In the genomic region with DNA sequence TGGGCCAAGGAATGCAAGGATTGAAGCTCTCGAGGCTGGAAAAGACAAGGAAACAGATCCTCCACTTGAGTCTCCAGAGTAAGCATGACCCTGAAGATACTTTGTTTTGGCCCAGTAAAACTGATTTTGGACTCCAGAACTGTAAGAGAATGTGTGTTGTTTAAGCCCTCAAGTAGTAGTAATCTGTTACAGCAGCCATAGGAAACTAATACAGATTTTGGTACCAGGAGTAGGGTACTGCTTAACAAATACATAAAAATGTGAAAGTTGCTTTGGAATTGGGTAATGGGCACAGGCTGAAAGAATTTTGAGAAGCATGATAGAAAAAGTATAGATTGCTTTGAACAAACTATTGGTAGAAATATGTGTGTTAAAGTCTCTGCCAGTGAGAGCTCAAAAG, we compare ENCODE assay signal across 36 cellular contexts. TPM values are rescaled to one million over a fixed set of nuclear protein-coding genes. Genes with fewer than 3 reads are reported as not detected.
DNase-seq lines count a peak whose midpoint lies in the region; ATAC-seq, FAIRE-seq and TF ChIP-seq lines count a peak whose summit lies in the region.
"Had no signal": no experiment of that assay in that cellular context is flagged by ENCODE, and none has a peak within 500 bp of the region (broad histone marks: within the 10 kb centered on the region; RNA-seq: fewer than 3 reads in every experiment).

No MANE protein-coding gene starts in this region.

- no peak overlapping the region for H3K4me3 Mint-ChIP-seq in endodermal cell
- H3K4me3 Mint-ChIP-seq: B cell; CD14-positive monocyte; CD4-positive, alpha-beta memory T cell; CD4-positive, alpha-beta T cell; CD4-positive, CD25-positive, alpha-beta regulatory T cell; CD8-positive, alpha-beta memory T cell; CD8-positive, alpha-beta T cell had no signal

- TF ChIP-seq CTCF in HepG2 (CRISPR knock-in tag; IDR thresholded peaks at IDR 0.05) (no peak), right lobe of liver (IDR thresholded peaks at IDR 0.05) (no peak), HEK293 (tag by site-specific recombination; IDR thresholded peaks at IDR 0.05) (no peak), endodermal cell (conservative IDR thresholded peaks at IDR 0.05) (no peak), smooth muscle cell (IDR thresholded peaks at IDR 0.05; ENCODE audit: borderline replicate concordance, insufficient read depth, poor library complexity, severe bottlenecking) (no peak)

- H3K27me3 Mint-ChIP-seq in endodermal cell (ENCODE audit: insufficient read depth): peaks cover 31% of the 10 kb centered on the region
- H3K27me3 Mint-ChIP-seq: CD4-positive, alpha-beta T cell had no signal

- H3K79me2 ChIP-seq in HepG2 (ENCODE audit: insufficient read depth, low read length) (no peaks in the 10 kb centered on the region), smooth muscle cell (ENCODE audit: low read depth) (no peaks in the 10 kb centered on the region)

- no TSS peak for BruUV-seq in HepG2 (replicated peaks; lab: Mats Ljungman, UMichigan)

- no peaks in the 10 kb centered on the region for H3K36me3 Mint-ChIP-seq in endodermal cell (ENCODE audit: low read depth)
- H3K36me3 Mint-ChIP-seq: CD14-positive monocyte; CD4-positive, alpha-beta memory T cell; CD4-positive, CD25-positive, alpha-beta regulatory T cell; CD8-positive, alpha-beta memory T cell; CD8-positive, alpha-beta T cell had no signal

- no peak for TF ChIP-seq RAD21 in HepG2 (CRISPR knock-in tag; IDR thresholded peaks at IDR 0.05)

- H3K4me3 ChIP-seq in HepG2 (replicated peaks in 1 of 3; ENCODE audit: insufficient read depth in 1 of 3, low read depth in 2 of 3, low read length in 3 of 3) (no peak overlapping the region), right lobe of liver (no peak overlapping the region), HEK293 (ENCODE audit: low read depth, low read length) (no peak overlapping the region), endodermal cell (ENCODE audit: low read length) (peak overlapping the region; percentile 12), smooth muscle cell (no peak overlapping the region)
- H3K4me3 ChIP-seq: A549; BLaER1; BLaER1 treated with 17β-estradiol and CSF1 and Interleukin-3, amounts not matched to agents 10 nM and 100 nM had no signal

- H2AFZ ChIP-seq in HepG2 (ENCODE audit: low read length): no peak overlapping the region
- H2AFZ ChIP-seq in smooth muscle cell (ENCODE audit: low read depth): no peak overlapping the region

- H3K9me3 Mint-ChIP-seq in endodermal cell: peaks cover 23% of the 10 kb centered on the region
- H3K9me3 Mint-ChIP-seq: CD4-positive, alpha-beta T cell had no signal

- no peak overlapping the region for H3K9ac ChIP-seq in HepG2 (ENCODE audit: insufficient read depth, low read depth, low read length)
- H3K9ac ChIP-seq in endodermal cell (ENCODE audit: extremely low read depth, low read length, poor library complexity, severe bottlenecking): no peak overlapping the region
- no peak overlapping the region for H3K9ac ChIP-seq in smooth muscle cell (ENCODE audit: low read depth)
- H3K9ac ChIP-seq: BLaER1; BLaER1 treated with 17β-estradiol and CSF1 and Interleukin-3, amounts not matched to agents 10 nM and 100 nM had no signal

- intact Hi-C loops in HepG2 (cut with micrococcal nuclease; ENCODE audit: unreplicated experiment) (no loop called here), right lobe of liver (cut with DNase I) (no loop called here)

- H3K27ac ChIP-seq in HepG2 (ENCODE audit: extremely low read length, insufficient read depth, low read length) (no peak overlapping the region), right lobe of liver (no peak overlapping the region), HEK293 (ENCODE audit: extremely low read depth, low read depth, low read length) (no peak overlapping the region), endodermal cell (ENCODE audit: low read depth, low read length) (no peak overlapping the region), smooth muscle cell (ENCODE audit: low read depth) (peak overlapping the region; percentile 2)
- H3K27ac ChIP-seq: 22Rv1; A549; BLaER1; BLaER1 treated with 17β-estradiol and CSF1 and Interleukin-3, amounts not matched to agents 10 nM and 100 nM; C4-2B had no signal

- FAIRE-seq in HepG2 (lab: Jason Lieb, UNC): no peak
- FAIRE-seq: A204.1, A549 had no signal

- H3K36me3 ChIP-seq in HepG2 (replicated peaks in 1 of 2; ENCODE audit: control insufficient read depth in 1 of 2, insufficient read depth in 2 of 2, low read length in 2 of 2) (no peaks in the 10 kb centered on the region), right lobe of liver (no peaks in the 10 kb centered on the region), HEK293 (ENCODE audit: control insufficient read depth in 2 of 2, insufficient read depth in 1 of 2, low read length in 2 of 2) (no peaks in the 10 kb centered on the region), endodermal cell (ENCODE audit: control insufficient read depth, insufficient read depth, low read length) (no peaks in the 10 kb centered on the region), smooth muscle cell (ENCODE audit: low read depth) (no peaks in the 10 kb centered on the region)
- H3K36me3 ChIP-seq: BE2C; BLaER1; BLaER1 treated with 17β-estradiol and CSF1 and Interleukin-3, amounts not matched to agents 10 nM and 100 nM had no signal

- CTCF ChIA-PET in HepG2 (lab: Yijun Ruan, JAX; ENCODE audit: low intra/inter-chr PET ratio, low total read pairs): no interaction called here
- CTCF ChIA-PET in HEK293 (lab: Yijun Ruan, JAX): no interaction called here

- H4K20me1 ChIP-seq in HepG2 (ENCODE audit: insufficient read depth, low read length) (no peaks in the 10 kb centered on the region), smooth muscle cell (ENCODE audit: low read depth) (no peaks in the 10 kb centered on the region)
- H4K20me1 ChIP-seq: BLaER1; BLaER1 treated with 17β-estradiol and CSF1 and Interleukin-3, amounts not matched to agents 10 nM and 100 nM had no signal

- in situ Hi-C loops in HepG2 (cut with HindIII; ENCODE audit: extremely low pct_ligation_motif_present, low pct_unique_long_range_greater_than_20kb): no loop called here

- TF ChIP-seq POLR2A in HepG2 (IDR thresholded peaks at IDR 0.05; ENCODE audit: insufficient read depth in 1 of 2, low read depth in 2 of 2, low read length in 2 of 2) (no peak), right lobe of liver (IDR thresholded peaks at IDR 0.05) (no peak)

- no peak for ATAC-seq in HepG2
- no peak for ATAC-seq in right lobe of liver
- ATAC-seq in HG03159 (IDR thresholded peaks at IDR 0.05; ENCODE audit: unreplicated experiment): no peak
- no peak for ATAC-seq in GM19455 (IDR thresholded peaks at IDR 0.05; ENCODE audit: unreplicated experiment)
- ATAC-seq: A549; CD8-positive, alpha-beta T cell had no signal

- H3F3A ChIP-seq in smooth muscle cell (ENCODE audit: low read depth): no peaks in the 10 kb centered on the region

- no peak overlapping the region for H3K27ac Mint-ChIP-seq in endodermal cell
- H3K27ac Mint-ChIP-seq: B cell; CD14-positive monocyte; CD4-positive, alpha-beta memory T cell; CD4-positive, alpha-beta T cell; CD4-positive, CD25-positive, alpha-beta regulatory T cell; CD8-positive, alpha-beta memory T cell; CD8-positive, alpha-beta T cell had no signal

- no peaks in the 10 kb centered on the region for H3K4me1 ChIP-seq in HepG2 (ENCODE audit: insufficient read depth, low read length)
- H3K4me1 ChIP-seq in right lobe of liver: no peaks in the 10 kb centered on the region
- no peaks in the 10 kb centered on the region for H3K4me1 ChIP-seq in HEK293 (ENCODE audit: control insufficient read depth, insufficient read depth, low read length)
- no peaks in the 10 kb centered on the region for H3K4me1 ChIP-seq in endodermal cell (ENCODE audit: control insufficient read depth, insufficient read depth, low read length)
- peaks cover 3% of the 10 kb centered on the region for H3K4me1 ChIP-seq in smooth muscle cell (ENCODE audit: low read depth)
- H3K4me1 ChIP-seq: A549; BLaER1; BLaER1 treated with 17β-estradiol and CSF1 and Interleukin-3, amounts not matched to agents 10 nM and 100 nM; Caco-2 had no signal

- H3K4me2 ChIP-seq in HepG2 (ENCODE audit: low read depth, low read length): no peak overlapping the region
- no peak overlapping the region for H3K4me2 ChIP-seq in smooth muscle cell
- H3K4me2 ChIP-seq: A549; BLaER1; BLaER1 treated with 17β-estradiol and CSF1 and Interleukin-3, amounts not matched to agents 10 nM and 100 nM had no signal

- TF ChIP-seq EP300 in HepG2 (IDR thresholded peaks at IDR 0.05; ENCODE audit: low read depth in 2 of 2, low read length in 2 of 2): no peak
- TF ChIP-seq EP300 in HepG2 (CRISPR knock-in tag; IDR thresholded peaks at IDR 0.05; ENCODE audit: borderline replicate concordance): no peak

- H3K27me3 ChIP-seq in HepG2 (ENCODE audit: control insufficient read depth in 1 of 2, insufficient read depth in 2 of 2, low read length in 2 of 2) (peaks cover 2 to 14% of the 10 kb centered on the region in 2 experiments; a peak in 2 of 5 replicates), right lobe of liver (no peaks in the 10 kb centered on the region), endodermal cell (ENCODE audit: control insufficient read depth, insufficient read depth, low read length, poor library complexity, severe bottlenecking) (peaks cover 21% of the 10 kb centered on the region), smooth muscle cell (ENCODE audit: low read depth) (no peaks in the 10 kb centered on the region)
- H3K27me3 ChIP-seq: BE2C; BLaER1; BLaER1 treated with 17β-estradiol and CSF1 and Interleukin-3, amounts not matched to agents 10 nM and 100 nM had no signal

- POLR2A ChIA-PET in HepG2 (lab: Yijun Ruan, JAX): no interaction called here
- POLR2A ChIA-PET in HEK293 (lab: Yijun Ruan, JAX): interaction anchor here (0.5 to 0.8 kb wide), 2 partner anchors 13 to 20 kb away, joined by 3 to 4 read pairs; no protein-coding TSS in a partner anchor

- H3K9me3 ChIP-seq in HepG2 (ENCODE audit: low read length): no peaks in the 10 kb centered on the region
- H3K9me3 ChIP-seq in right lobe of liver: no peaks in the 10 kb centered on the region
- no peaks in the 10 kb centered on the region for H3K9me3 ChIP-seq in HEK293 (ENCODE audit: control insufficient read depth, insufficient read depth, low read depth, low read length)
- peaks cover 14% of the 10 kb centered on the region for H3K9me3 ChIP-seq in endodermal cell (ENCODE audit: control insufficient read depth, low read length)
- no peaks in the 10 kb centered on the region for H3K9me3 ChIP-seq in smooth muscle cell (replicated peaks; ENCODE audit: low read depth)
- H3K9me3 ChIP-seq: A549, BE2C, BLaER1, Caco-2 had no signal

- DNase-seq in HepG2 (ENCODE audit: low spot score): no peak
- no peak for DNase-seq in right lobe of liver
- DNase-seq in endodermal cell: no peak
- no peak for DNase-seq in smooth muscle cell (lab: John Stamatoyannopoulos, UW; ENCODE audit: unreplicated experiment)
- DNase-seq in mesenteric fat pad (ENCODE audit: low spot score): no peak
- DNase-seq: 8988T; ACHN; AML-193; BE2C; C1 segment of cervical spinal cord; Caco-2; Calu3; CD4-positive, alpha-beta memory T cell; CD4-positive, alpha-beta T cell; CD4-positive, CD25-positive, alpha-beta regulatory T cell; CD8-positive, alpha-beta memory T cell; CD8-positive, alpha-beta T cell; COR-L47; DMS 273 treated with DMSO at 0.1 percent for 48 hours; DMS153; DMS53; DMS79; DMS79 treated with DMSO at 0.1 percent for 48 hours; DND-41; EL had no signal

- WGBS in HepG2 (ENCODE audit: low lambda C conversion rate): 55% methylated on average over 1 of the region's 1 CpG
- 67% methylated on average over 1 of the region's 1 CpG for WGBS in right lobe of liver (ENCODE audit: insufficient coverage, low coverage, low lambda C conversion rate, missing lambda C conversion rate)
- 90 to 95% methylated on average over 1 of the region's 1 CpG for WGBS in endodermal cell (ENCODE audit: insufficient coverage in 1 of 2, insufficient read length in 1 of 2), 2 experiments
- 86% methylated on average over 1 of the region's 1 CpG for WGBS in smooth muscle cell (ENCODE audit: low lambda C conversion rate)

- H3K4me1 Mint-ChIP-seq in endodermal cell: peaks cover 6% of the 10 kb centered on the region
- H3K4me1 Mint-ChIP-seq: B cell; CD14-positive monocyte; CD4-positive, alpha-beta memory T cell; CD4-positive, CD25-positive, alpha-beta regulatory T cell; CD8-positive, alpha-beta memory T cell had no signal

RNA-seq across cellular contexts. Expression of gene FRAS1, which starts 17.4 kb away (rescaled TPM):
- 22.5 and 31.6 TPM in 2 replicates for total RNA-seq in HepG2 (2016; rRNA removed; fragmentation: Illumina TruSeq; extraction: Trizol)
- total RNA-seq in HepG2 (2016; cell fraction: cytosol; rRNA removed; fragmentation: Illumina TruSeq; extraction: Trizol; ENCODE audit: low read depth): 13.7 and 14.5 TPM in 2 replicates
- 20.9 and 28.4 TPM in 2 replicates for total RNA-seq in HepG2 (2016; cell fraction: insoluble cytoplasmic fraction; rRNA removed; fragmentation: Illumina TruSeq; extraction: Trizol)
- 9.1 and 9.7 TPM in 2 replicates for total RNA-seq in HepG2 (2016; cell fraction: membrane; rRNA removed; fragmentation: Illumina TruSeq; extraction: Trizol)
- total RNA-seq in HepG2 (2016; cell fraction: nucleus; rRNA removed; fragmentation: Illumina TruSeq; extraction: Trizol): 116 and 129 TPM in 2 replicates
- 18.8 and 22.5 TPM in 2 replicates for polyA plus RNA-seq in HepG2 (2011; rRNA removed)
- polyA plus RNA-seq in HepG2 (2011; cell fraction: cytosol; rRNA removed): 13.1 TPM in 2 replicates
- 50.1 and 57.4 TPM in 2 replicates for polyA plus RNA-seq in HepG2 (2011; cell fraction: nucleus; rRNA removed)
- 18.9 and 20.0 TPM in 2 replicates for polyA plus RNA-seq in HepG2 (2012)
- 0.77 and 0.84 TPM in 2 replicates for polyA plus RNA-seq in HepG2 (2016; cell fraction: cytosol; fragmentation: Illumina TruSeq; extraction: Trizol; ENCODE audit: low read depth)
- polyA plus RNA-seq in HepG2 (2016; cell fraction: insoluble cytoplasmic fraction; fragmentation: Illumina TruSeq; extraction: Trizol; ENCODE audit: low read depth): 9.4 and 9.7 TPM in 2 replicates
- 1.5 and 1.6 TPM in 2 replicates for polyA plus RNA-seq in HepG2 (2016; cell fraction: membrane; fragmentation: Illumina TruSeq; extraction: Trizol; ENCODE audit: low read depth)
- polyA plus RNA-seq in HepG2 (2016; cell fraction: nucleus; fragmentation: Illumina TruSeq; extraction: Trizol; ENCODE audit: insufficient read depth, low read depth): 38.0 and 42.4 TPM in 2 replicates
- polyA minus RNA-seq in HepG2 (2011; rRNA and poly(A)+ RNA removed; ENCODE audit: low replicate concordance): 6.5 and 171 TPM in 2 replicates
- 48.0 and 59.8 TPM in 2 replicates for polyA minus RNA-seq in HepG2 (2011; cell fraction: cytosol; rRNA and poly(A)+ RNA removed)
- polyA minus RNA-seq in HepG2 (2011; cell fraction: nucleus; rRNA and poly(A)+ RNA removed): 160 and 208 TPM in 2 replicates
- 1 to 10 TPM in 1 of 6 experiments, under 1 TPM in 5; 0.12 to 1.5 (median 0.45) TPM for total RNA-seq in right lobe of liver
- 10 to 100 TPM; 77.0 to 78.3 TPM for total RNA-seq in endodermal cell
- 16.1 TPM for polyA plus RNA-seq in endodermal cell (2013, experiment 1 of 2)
- polyA plus RNA-seq in endodermal cell (2013, experiment 2 of 2): 16.9 TPM
- 7.5 and 8.1 TPM in 2 replicates for total RNA-seq in smooth muscle cell
- polyA plus RNA-seq in smooth muscle cell: 0.55 and 5.0 TPM in 2 replicates
- total RNA-seq in mesenteric fat pad: 4.3 TPM
- total RNA-seq: CD4-positive, alpha-beta memory T cell; CD4-positive, alpha-beta T cell; CD4-positive, CD25-positive, alpha-beta regulatory T cell; CD8-positive, alpha-beta memory T cell; CD8-positive, alpha-beta T cell had no signal
- polyA plus RNA-seq: CD14-positive monocyte; CD4-positive, alpha-beta memory T cell; CD4-positive, CD25-positive, alpha-beta regulatory T cell; CD8-positive, alpha-beta memory T cell had no signal
